8 cellular contexts compared by ENCODE assay signal in genomic region chr1:198935371-198935921, GRCh38.
DNase-seq lines count a peak whose midpoint lies in the region; ATAC-seq, FAIRE-seq and TF ChIP-seq lines count a peak whose summit lies in the region.

No MANE protein-coding gene starts in this region.

- ATAC-seq in HG02678 (IDR thresholded peaks at IDR 0.05; ENCODE audit: unreplicated experiment) (peak; percentile 47), GM12878 (peak; percentile 47)

- SMC1A ChIA-PET in GM12878 (lab: Charles Lee; ENCODE audit: uncharacterized antibody, unreplicated experiment) = interaction anchor here (0.7 to 4.7 kb wide), 30 partner anchors 7 to 338 kb away, joined by 3 to 49 read pairs (median 5); no protein-coding TSS in a partner anchor

- H3K27me3 ChIP-seq in GM12878 (replicated peaks in 1 of 2; ENCODE audit: control insufficient read depth in 2 of 2, insufficient read depth in 2 of 2, low read length in 1 of 2) = no peaks in the 10 kb centered on the region

- 0 out of 2 replicates have a peak, but pooled peaks have one; percentile 21 for TF ChIP-seq RAD21 in GM12878 (IDR thresholded peaks at IDR 0.05; ENCODE audit: insufficient read depth, low read depth, low read length)

- intact Hi-C loops in GM12878 (cut with micrococcal nuclease; ENCODE audit: unreplicated experiment) = loop anchor here (1.0 to 10.0 kb wide), 6 partner anchors 62 to 307 kb away; no protein-coding TSS in a partner anchor

- TF ChIP-seq POLR2A in GM12878 (IDR thresholded peaks at IDR 0.05; ENCODE audit: low read depth, low read length) = no peak

- peak; percentile 41 for DNase-seq in GM03348 (ENCODE audit: low spot score)
- peak; percentile 91 for DNase-seq in NCI-H1417 treated with DMSO at 0.1 percent for 48 hours (lab: John Stamatoyannopoulos, UW)
- peak; percentile 31 for DNase-seq in T follicular helper cell (ENCODE audit: low read depth)
- peak; percentile 58 for DNase-seq in GM12878 (ENCODE audit: low read depth, low spot score)
- DNase-seq in iris pigment epithelial cell (ENCODE audit: low read depth) = peak; percentile 96
- peak; percentile 56 for DNase-seq in stimulated activated CD4-positive, alpha-beta T cell treated with anti-CD3 and anti-CD28 coated beads, Interleukin-12 subunit alpha, Interleukin-12 subunit beta, amount 100 ng/mL, for 4 hours
- DNase-seq in NCI-H2196 (lab: John Stamatoyannopoulos, UW; ENCODE audit: unreplicated experiment) = no peak

- WGBS in GM12878 (ENCODE audit: insufficient coverage, insufficient replicate concordance, low lambda C conversion rate, missing lambda C conversion rate) = 39% methylated on average over 8 of the region's 8 CpGs

- H4K20me1 ChIP-seq in GM12878 (ENCODE audit: control insufficient read depth, insufficient read depth) = no peaks in the 10 kb centered on the region

- peak overlapping the region; percentile 57; the same call in 1 of the 2 replicates for H3K9ac ChIP-seq in GM12878 (ENCODE audit: control insufficient read depth, insufficient read depth, low read length)

- POLR2A ChIA-PET in GM12878 (lab: Charles Lee) = interaction anchor here (0.5 to 6.0 kb wide), 7 partner anchors 10 to 234 kb away, joined by 3 to 37 read pairs (median 4); no protein-coding TSS in a partner anchor

- H3K4me2 ChIP-seq in GM12878 (ENCODE audit: control insufficient read depth, insufficient read depth) = peak overlapping the region; percentile 70

- H3K4me1 ChIP-seq in GM12878 (ENCODE audit: control insufficient read depth, insufficient read depth, low read length) = no peaks in the 10 kb centered on the region; the same call in 1 of the 2 replicates

- no peaks in the 10 kb centered on the region for H3K36me3 ChIP-seq in GM12878 (ENCODE audit: control insufficient read depth in 2 of 2, insufficient read depth in 2 of 2, low read length in 1 of 2)

- H3K9me3 ChIP-seq in GM12878 (replicated peaks; ENCODE audit: control insufficient read depth, insufficient read depth, low read length) = no peaks in the 10 kb centered on the region; the same call in 2 of the 3 replicates

- no peak for FAIRE-seq in GM12878 (lab: Jason Lieb, UNC)

- H2AFZ ChIP-seq in GM12878 (ENCODE audit: control insufficient read depth, low read depth, low read length) = peak overlapping the region; percentile 49

- H3K79me2 ChIP-seq in GM12878 (ENCODE audit: control insufficient read depth, insufficient read depth, low read length) = peaks cover 63% of the 10 kb centered on the region

- no peak for TF ChIP-seq CTCF in GM12878 (IDR thresholded peaks at IDR 0.05 in 2 of 3, conservative IDR thresholded peaks at IDR 0.05 in 1 of 3; ENCODE audit: control insufficient read depth in 2 of 3, extremely low read depth in 1 of 3, insufficient read depth in 1 of 3, low read depth in 3 of 3, low read length in 3 of 3)

- in situ Hi-C loops in GM12878 (cut with MboI) = loop anchor here (5.0 kb wide), 1 partner anchor 237 kb away; no protein-coding TSS in a partner anchor

- H3K27ac ChIP-seq in GM12878 (ENCODE audit: control insufficient read depth, insufficient read depth) = peak overlapping the region; percentile 29

- H3K4me3 ChIP-seq in GM12878 = peak overlapping the region; percentile 62

- no TSS peak for BruUV-seq in GM12878 (replicated peaks; lab: Mats Ljungman, UMichigan)

- CTCF ChIA-PET in GM12878 (lab: Yijun Ruan, JAX) = interaction anchor here (0.5 to 6.8 kb wide), 10 partner anchors 12 to 307 kb away, joined by 3 to 41 read pairs (median 4); no protein-coding TSS in a partner anchor

- RAD21 ChIA-PET in GM12878 (lab: Charles Lee; ENCODE audit: unreplicated experiment) = interaction anchor here (0.6 to 6.7 kb wide), 29 partner anchors 8 to 338 kb away, joined by 3 to 85 read pairs (median 9); no protein-coding TSS in a partner anchor

- TF ChIP-seq EP300 in GM12878 (IDR thresholded peaks at IDR 0.05; ENCODE audit: borderline replicate concordance in 1 of 2, control insufficient read depth in 1 of 2, low read depth in 2 of 2, low read length in 2 of 2) = peak in 1 of 2 experiments; percentile 16; a peak in 1 of 4 replicates

TF ChIP-seq in GM12878, 131 proteins besides CTCF, POLR2A, EP300 and RAD21 (continues in another document):
- TF ChIP-seq ELK1 (IDR thresholded peaks at IDR 0.05; ENCODE audit: low read depth, low read length) (no peak), ZNF217 (IDR thresholded peaks at IDR 0.05) (no peak), KDM1A (IDR thresholded peaks at IDR 0.05; ENCODE audit: borderline replicate concordance) (no peak), SREBF2 (IDR thresholded peaks at IDR 0.05; ENCODE audit: low read length) (no peak), MAX (IDR thresholded peaks at IDR 0.05; ENCODE audit: low read depth, low read length) (no peak), POLR2AphosphoS2 (IDR thresholded peaks at IDR 0.05; ENCODE audit: low read depth, low read length) (peak; percentile 49; the same call in 1 of the 2 replicates), IRF4 (IDR thresholded peaks at IDR 0.05; ENCODE audit: low read depth, low read length) (no peak), HCFC1 (IDR thresholded peaks at IDR 0.05; ENCODE audit: low read length) (no peak), STAT1 (conservative IDR thresholded peaks at IDR 0.05) (no peak), ETV6 (conservative IDR thresholded peaks at IDR 0.05 in 1 of 2, IDR thresholded peaks at IDR 0.05 in 1 of 2; ENCODE audit: borderline replicate concordance in 1 of 2, low read depth in 1 of 2) (no peak), RBBP5 (conservative IDR thresholded peaks at IDR 0.05) (no peak), JUND (IDR thresholded peaks at IDR 0.05; ENCODE audit: low read depth, low read length) (no peak), NR2C1 (IDR thresholded peaks at IDR 0.05) (no peak), HSF1 (IDR thresholded peaks at IDR 0.05; ENCODE audit: low read depth, low read length) (no peak), MYC (IDR thresholded peaks at IDR 0.05; ENCODE audit: insufficient read depth, insufficient read length, insufficient replicate concordance, low read length, severe bottlenecking) (no peak), SMC3 (IDR thresholded peaks at IDR 0.05; ENCODE audit: borderline replicate concordance, low read length) (no peak), CBX3 (IDR thresholded peaks at IDR 0.05; ENCODE audit: borderline replicate concordance, low read depth) (no peak), SP1 (IDR thresholded peaks at IDR 0.05; ENCODE audit: low read depth, low read length) (no peak), MTA2 (IDR thresholded peaks at IDR 0.05; ENCODE audit: low read depth) (peak; percentile 53), USF1 (IDR thresholded peaks at IDR 0.05; ENCODE audit: borderline replicate concordance, extremely low read length, insufficient read depth, low read depth, low read length) (no peak), SIX5 (IDR thresholded peaks at IDR 0.05; ENCODE audit: low read depth, low read length, severe bottlenecking) (no peak), FOXM1 (IDR thresholded peaks at IDR 0.05; ENCODE audit: low read depth, low read length) (0 out of 2 replicates have a peak, but pooled peaks have one; percentile 30), ZNF24 (IDR thresholded peaks at IDR 0.05) (no peak), MYB (IDR thresholded peaks at IDR 0.05; ENCODE audit: borderline replicate concordance, low read depth, low read length) (no peak), SRF (IDR thresholded peaks at IDR 0.05; ENCODE audit: low read depth in 2 of 2, low read length in 2 of 2) (no peak)
